Comparison of ENCODE assay signal across 24 cellular contexts in the genomic region with DNA sequence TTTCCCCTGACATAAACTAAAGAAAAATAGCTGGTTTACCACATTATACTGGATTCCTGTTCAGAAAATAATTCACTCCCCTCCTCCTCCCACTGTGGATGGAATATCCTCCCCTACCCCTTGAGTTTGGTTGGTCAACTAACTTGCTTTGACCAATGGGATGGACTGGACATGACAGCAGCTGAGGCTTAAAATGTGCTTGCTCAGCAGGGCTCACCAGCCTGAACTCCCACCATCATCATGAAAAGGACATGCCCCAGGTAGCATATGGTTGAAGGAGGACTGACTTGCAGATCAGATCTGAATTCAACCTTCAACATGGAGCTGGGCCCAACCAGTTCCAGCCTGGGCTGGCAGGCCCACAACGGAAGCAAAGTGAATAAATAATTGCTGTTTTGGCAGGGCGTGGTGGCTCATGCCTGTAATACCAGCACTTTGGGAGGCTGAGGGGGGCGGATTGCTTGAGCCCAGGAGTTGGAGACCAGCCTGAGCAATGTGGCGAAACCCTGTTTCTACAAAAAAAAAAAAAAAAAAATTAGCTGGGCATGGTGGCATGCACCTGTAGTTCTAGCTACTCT.
"Had no signal": no experiment of that assay in that cellular context is flagged by ENCODE, and none has a peak within 500 bp of the region (broad histone marks: within the 10 kb centered on the region; RNA-seq: fewer than 3 reads in every experiment).

No MANE protein-coding gene starts in this region.

- DNase-seq: activated CD4-positive, alpha-beta T cell treated with anti-CD3 and anti-CD28 coated beads, Interleukin-2, amount 50 U/mL, for 1 hour; activated CD8-positive, alpha-beta T cell treated with anti-CD3 and anti-CD28 coated beads, Interleukin-2, amount 10 ng/mL, durations not matched to agents 7 days and 5 days; activated gamma-delta T cell treated with Interleukin-2 at 50 U/mL for 16 hours; effector memory CD4-positive, alpha-beta T cell; foreskin melanocyte; kidney glomerular epithelial cell; left ventricle myocardium superior; mammary epithelial cell; midbrain; pancreas; psoas muscle; spleen; stimulated activated CD4-positive, alpha-beta T cell treated with anti-CD3 and anti-CD28 coated beads, Interleukin-4, amount 100 ng/mL, for 1 hour; stimulated activated naive CD4-positive, alpha-beta T cell treated with Interleukin-2 at 50 U/mL for 16 hours; upper lobe of right lung had no signal

- H3K27me3 Mint-ChIP-seq: brain had no signal

- H3K36me3 Mint-ChIP-seq: activated naive CD4-positive, alpha-beta T cell treated with anti-CD3 and anti-CD28 coated beads, Interleukin-2, amount 50 U/mL, for 72 hours; natural killer cell treated with Interleukin-12 subunit alpha and Interleukin-12 subunit beta and Interleukin-15 and Interleukin-18, amount 100 ng/mL, for 72 hours had no signal

- FAIRE-seq: colon, pancreas had no signal

- H3K4me3 Mint-ChIP-seq: activated CD8-positive, alpha-beta T cell treated with anti-CD3 and anti-CD28 coated beads, Interleukin-2, amount 10 ng/mL, durations not matched to agents 7 days and 5 days; activated T-helper 1 cell treated with anti-CD3 and anti-CD28 coated beads, Interleukin-12 subunit alpha, Interleukin-12 subunit beta, Interleukin-2, Interleukin-4 antibody, amounts not matched to agents 30 ng/mL and 10 ng/mL and 1 ng/mL, durations not matched to agents 14 hours and 24 hours and 36 hours; brain; natural killer cell treated with Interleukin-12 subunit alpha and Interleukin-12 subunit beta and Interleukin-15 and Interleukin-18, amount 100 ng/mL, for 72 hours; T-helper 2 cell treated with Interferon-gamma antibody and Interleukin-4, amounts not matched to agents 5 μg/mL and 100 μg/mL, for 36 hours had no signal

- H3K9me3 Mint-ChIP-seq: activated naive CD4-positive, alpha-beta T cell treated with anti-CD3 and anti-CD28 coated beads, Interleukin-2, amount 50 U/mL, for 72 hours; activated T-helper 1 cell treated with anti-CD3 and anti-CD28 coated beads, Interleukin-12 subunit alpha, Interleukin-12 subunit beta, Interleukin-2, Interleukin-4 antibody, amounts not matched to agents 30 ng/mL and 10 ng/mL and 1 ng/mL, durations not matched to agents 14 hours and 24 hours and 36 hours; natural killer cell treated with Interleukin-12 subunit alpha and Interleukin-12 subunit beta and Interleukin-15 and Interleukin-18, amount 100 ng/mL, for 72 hours; T-helper 2 cell treated with Interferon-gamma antibody and Interleukin-4, amounts not matched to agents 5 μg/mL and 100 μg/mL, for 36 hours had no signal

- H3K27ac Mint-ChIP-seq: activated CD8-positive, alpha-beta T cell treated with anti-CD3 and anti-CD28 coated beads, Interleukin-2, amount 10 ng/mL, durations not matched to agents 7 days and 5 days; activated naive CD4-positive, alpha-beta T cell treated with anti-CD3 and anti-CD28 coated beads, Interleukin-2, amount 50 U/mL, for 72 hours; activated T-helper 1 cell treated with anti-CD3 and anti-CD28 coated beads, Interleukin-12 subunit alpha, Interleukin-12 subunit beta, Interleukin-2, Interleukin-4 antibody, amounts not matched to agents 30 ng/mL and 10 ng/mL and 1 ng/mL, durations not matched to agents 14 hours and 24 hours and 36 hours; natural killer cell treated with Interleukin-12 subunit alpha and Interleukin-12 subunit beta and Interleukin-15 and Interleukin-18, amount 100 ng/mL, for 72 hours; T-helper 2 cell treated with Interferon-gamma antibody and Interleukin-4, amounts not matched to agents 5 μg/mL and 100 μg/mL, for 36 hours had no signal

- H3K27ac ChIP-seq: hepatocyte, pancreas, psoas muscle, right atrium auricular region, spleen, upper lobe of right lung, VCaP had no signal
